1 cellular context compared by ENCODE assay signal in the genomic region with DNA sequence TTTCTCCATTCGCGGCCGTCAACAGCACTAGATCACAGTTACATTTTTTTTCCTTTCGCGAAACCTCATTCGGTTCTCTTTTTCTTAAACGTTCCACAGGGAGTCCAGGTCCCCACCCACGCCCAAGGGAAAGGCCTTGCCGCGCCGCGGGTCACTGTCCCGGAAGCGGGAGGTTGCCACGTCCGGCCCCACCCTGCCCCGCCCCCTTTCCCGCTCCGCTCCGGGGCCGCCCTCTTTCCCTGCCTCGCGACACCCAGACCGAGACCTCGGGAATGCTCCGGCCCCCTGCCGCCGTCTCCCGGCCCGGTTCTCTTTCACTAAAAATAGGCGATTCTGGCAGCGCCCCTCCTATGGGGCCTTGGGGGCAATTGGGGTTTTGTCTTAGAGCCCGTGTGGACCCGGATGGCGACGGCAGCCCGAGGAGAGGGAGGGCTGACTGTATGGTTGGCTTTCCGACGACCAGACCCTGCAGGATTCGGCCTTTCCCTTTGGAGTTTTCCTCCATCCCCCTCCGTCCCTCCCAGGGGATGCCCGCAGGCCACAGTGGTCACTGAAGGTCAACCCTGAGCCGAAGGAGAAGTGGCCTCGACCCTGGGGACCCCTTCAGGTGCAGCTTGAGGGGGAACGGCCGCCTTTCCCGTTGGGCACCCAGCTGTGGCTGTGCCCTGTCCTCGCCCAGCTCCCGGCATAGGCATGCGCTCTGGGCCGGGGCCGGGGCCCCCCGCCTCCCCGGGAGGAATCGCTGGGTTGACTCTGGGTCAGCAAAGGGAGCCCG.
A peak's percentile ranks its signal among the peaks of the same experiment; 100 is the strongest.
TF ChIP-seq lines count a peak whose summit lies in the region.

No MANE protein-coding gene starts in this region.

TF ChIP-seq in HepG2, 621 proteins besides CTCF, POLR2A, EP300 and RAD21 (continued from another document and continues in another):
- peak; percentile 41; the same call in 1 of the 2 replicates for TF ChIP-seq HMGXB3 (CRISPR knock-in tag; IDR thresholded peaks at IDR 0.05; ENCODE audit: borderline replicate concordance)
- TF ChIP-seq PITX1 (CRISPR knock-in tag; IDR thresholded peaks at IDR 0.05), result no peak
- TF ChIP-seq ZNF687 (CRISPR knock-in tag; IDR thresholded peaks at IDR 0.05), result peak; percentile 78
- peak; percentile 31; the same call in 1 of the 2 replicates for TF ChIP-seq ZNF777 (CRISPR knock-in tag; IDR thresholded peaks at IDR 0.05)
- no peak for TF ChIP-seq NFYC (CRISPR knock-in tag; IDR thresholded peaks at IDR 0.05)
- no peak for TF ChIP-seq GTF3A (CRISPR knock-in tag; conservative IDR thresholded peaks at IDR 0.05)
- TF ChIP-seq YY1 (IDR thresholded peaks at IDR 0.05; ENCODE audit: insufficient read depth, insufficient replicate concordance, low read depth, low read length), result peak; percentile 22
- TF ChIP-seq NFATC3 (CRISPR knock-in tag; IDR thresholded peaks at IDR 0.05), result no peak
- no peak for TF ChIP-seq MTA1 (CRISPR knock-in tag; IDR thresholded peaks at IDR 0.05; ENCODE audit: borderline replicate concordance)
- no peak for TF ChIP-seq MTF1 (CRISPR knock-in tag; IDR thresholded peaks at IDR 0.05)
- no peak for TF ChIP-seq MXD4 (CRISPR knock-in tag; IDR thresholded peaks at IDR 0.05)
- TF ChIP-seq, protein P1, sequence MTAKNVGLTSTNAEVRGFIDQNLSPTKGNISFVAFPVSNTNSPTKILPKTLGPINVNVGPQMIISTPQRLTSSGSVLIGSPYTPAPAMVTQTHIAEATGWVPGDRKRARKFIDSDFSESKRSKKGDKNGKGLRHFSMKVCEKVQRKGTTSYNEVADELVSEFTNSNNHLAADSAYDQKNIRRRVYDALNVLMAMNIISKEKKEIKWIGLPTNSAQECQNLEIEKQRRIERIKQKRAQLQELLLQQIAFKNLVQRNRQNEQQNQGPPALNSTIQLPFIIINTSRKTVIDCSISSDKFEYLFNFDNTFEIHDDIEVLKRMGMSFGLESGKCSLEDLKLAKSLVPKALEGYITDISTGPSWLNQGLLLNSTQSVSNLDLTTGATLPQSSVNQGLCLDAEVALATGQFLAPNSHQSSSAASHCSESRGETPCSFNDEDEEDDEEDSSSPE (CRISPR knock-in tag; IDR thresholded peaks at IDR 0.05), result peak; percentile 68; the same call in 1 of the 2 replicates
- no peak for TF ChIP-seq FOSL1 (CRISPR knock-in tag; IDR thresholded peaks at IDR 0.05; ENCODE audit: borderline replicate concordance)
- TF ChIP-seq FOXA1 (IDR thresholded peaks at IDR 0.05), result no peak
- no peak for TF ChIP-seq FOXA1 (CRISPR knock-in tag; IDR thresholded peaks at IDR 0.05)
- peak; percentile 85 for TF ChIP-seq RBFOX2 (IDR thresholded peaks at IDR 0.05; ENCODE audit: low read depth, low read length)
- peak; percentile 51; the same call in 1 of the 2 replicates for TF ChIP-seq ISX (CRISPR knock-in tag; conservative IDR thresholded peaks at IDR 0.05)
- peak; percentile 95 for TF ChIP-seq CHD2 (IDR thresholded peaks at IDR 0.05; ENCODE audit: low read depth, low read length)
- TF ChIP-seq ZNF614 (CRISPR knock-in tag; IDR thresholded peaks at IDR 0.05; ENCODE audit: borderline replicate concordance), result no peak
- TF ChIP-seq TOE1 (CRISPR knock-in tag; IDR thresholded peaks at IDR 0.05), result no peak
- TF ChIP-seq ZNF136 (CRISPR knock-in tag; IDR thresholded peaks at IDR 0.05; ENCODE audit: low read depth), result peak; percentile 93; the same call in 1 of the 2 replicates
- TF ChIP-seq ZNF879 (CRISPR knock-in tag; IDR thresholded peaks at IDR 0.05), result no peak
- TF ChIP-seq TCF12 (IDR thresholded peaks at IDR 0.05), result no peak
- no peak for TF ChIP-seq TCF12 (CRISPR knock-in tag; IDR thresholded peaks at IDR 0.05)
- TF ChIP-seq, protein P2, sequence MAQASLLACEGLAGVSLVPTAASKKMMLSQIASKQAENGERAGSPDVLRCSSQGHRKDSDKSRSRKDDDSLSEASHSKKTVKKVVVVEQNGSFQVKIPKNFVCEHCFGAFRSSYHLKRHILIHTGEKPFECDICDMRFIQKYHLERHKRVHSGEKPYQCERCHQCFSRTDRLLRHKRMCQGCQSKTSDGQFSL (CRISPR knock-in tag; IDR thresholded peaks at IDR 0.05), result no peak
- TF ChIP-seq, protein P3, sequence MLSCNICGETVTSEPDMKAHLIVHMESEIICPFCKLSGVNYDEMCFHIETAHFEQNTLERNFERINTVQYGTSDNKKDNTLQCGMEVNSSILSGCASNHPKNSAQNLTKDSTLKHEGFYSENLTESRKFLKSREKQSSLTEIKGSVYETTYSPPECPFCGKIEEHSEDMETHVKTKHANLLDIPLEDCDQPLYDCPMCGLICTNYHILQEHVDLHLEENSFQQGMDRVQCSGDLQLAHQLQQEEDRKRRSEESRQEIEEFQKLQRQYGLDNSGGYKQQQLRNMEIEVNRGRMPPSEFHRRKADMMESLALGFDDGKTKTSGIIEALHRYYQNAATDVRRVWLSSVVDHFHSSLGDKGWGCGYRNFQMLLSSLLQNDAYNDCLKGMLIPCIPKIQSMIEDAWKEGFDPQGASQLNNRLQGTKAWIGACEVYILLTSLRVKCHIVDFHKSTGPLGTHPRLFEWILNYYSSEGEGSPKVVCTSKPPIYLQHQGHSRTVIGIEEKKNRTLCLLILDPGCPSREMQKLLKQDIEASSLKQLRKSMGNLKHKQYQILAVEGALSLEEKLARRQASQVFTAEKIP (CRISPR knock-in tag; IDR thresholded peaks at IDR 0.05; ENCODE audit: borderline replicate concordance), result no peak
- TF ChIP-seq, protein P4, sequence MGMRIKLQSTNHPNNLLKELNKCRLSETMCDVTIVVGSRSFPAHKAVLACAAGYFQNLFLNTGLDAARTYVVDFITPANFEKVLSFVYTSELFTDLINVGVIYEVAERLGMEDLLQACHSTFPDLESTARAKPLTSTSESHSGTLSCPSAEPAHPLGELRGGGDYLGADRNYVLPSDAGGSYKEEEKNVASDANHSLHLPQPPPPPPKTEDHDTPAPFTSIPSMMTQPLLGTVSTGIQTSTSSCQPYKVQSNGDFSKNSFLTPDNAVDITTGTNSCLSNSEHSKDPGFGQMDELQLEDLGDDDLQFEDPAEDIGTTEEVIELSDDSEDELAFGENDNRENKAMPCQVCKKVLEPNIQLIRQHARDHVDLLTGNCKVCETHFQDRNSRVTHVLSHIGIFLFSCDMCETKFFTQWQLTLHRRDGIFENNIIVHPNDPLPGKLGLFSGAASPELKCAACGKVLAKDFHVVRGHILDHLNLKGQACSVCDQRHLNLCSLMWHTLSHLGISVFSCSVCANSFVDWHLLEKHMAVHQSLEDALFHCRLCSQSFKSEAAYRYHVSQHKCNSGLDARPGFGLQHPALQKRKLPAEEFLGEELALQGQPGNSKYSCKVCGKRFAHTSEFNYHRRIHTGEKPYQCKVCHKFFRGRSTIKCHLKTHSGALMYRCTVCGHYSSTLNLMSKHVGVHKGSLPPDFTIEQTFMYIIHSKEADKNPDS (CRISPR knock-in tag; IDR thresholded peaks at IDR 0.05), result no peak
- TF ChIP-seq SCMH1 (CRISPR knock-in tag; IDR thresholded peaks at IDR 0.05; ENCODE audit: borderline replicate concordance), result no peak
- no peak for TF ChIP-seq ZNF790 (CRISPR knock-in tag; IDR thresholded peaks at IDR 0.05; ENCODE audit: borderline replicate concordance)
- TF ChIP-seq EHMT2 (IDR thresholded peaks at IDR 0.05; ENCODE audit: borderline replicate concordance, low read depth, low read length), result no peak
- TF ChIP-seq GRHL1 (CRISPR knock-in tag; conservative IDR thresholded peaks at IDR 0.05), result no peak
- no peak for TF ChIP-seq HMG20B (CRISPR knock-in tag; conservative IDR thresholded peaks at IDR 0.05)
- TF ChIP-seq ZNF275 (CRISPR knock-in tag; IDR thresholded peaks at IDR 0.05; ENCODE audit: borderline replicate concordance), result peak; percentile 55; the same call in 1 of the 2 replicates
- TF ChIP-seq ZBTB4 (CRISPR knock-in tag; IDR thresholded peaks at IDR 0.05; ENCODE audit: borderline replicate concordance), result no peak
- TF ChIP-seq MBNL3 (CRISPR knock-in tag; conservative IDR thresholded peaks at IDR 0.05), result no peak
